ENCODE assay signal across 38 cellular contexts in the genomic region with DNA sequence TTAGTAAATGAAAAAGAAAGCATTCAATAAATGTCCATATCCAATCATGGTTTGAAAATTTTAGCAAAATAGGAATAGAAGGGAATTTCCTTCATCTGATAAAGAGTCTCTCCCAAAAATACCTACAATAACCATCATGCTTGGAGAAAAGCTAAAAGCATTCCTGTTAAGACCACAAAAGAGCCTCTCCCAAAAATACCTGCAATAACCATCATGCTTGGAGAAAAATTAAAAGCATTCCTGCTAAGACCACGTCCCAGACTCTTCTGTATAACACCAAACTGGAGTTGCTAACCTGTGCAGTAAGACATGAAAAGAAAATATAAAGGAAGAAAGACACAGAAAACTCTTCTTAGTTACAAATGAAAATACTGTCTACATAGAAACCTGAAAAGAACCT.
"Had no signal": no experiment of that assay in that cellular context is flagged by ENCODE, and none has a peak within 500 bp of the region (broad histone marks: within the 10 kb centered on the region; RNA-seq: fewer than 3 reads in every experiment).

No MANE protein-coding gene starts in this region.

- H3K4me3 ChIP-seq: adrenal gland, ascending aorta, body of pancreas, breast epithelium, cardiac muscle cell had no signal

- H3K27me3 Mint-ChIP-seq: activated naive CD4-positive, alpha-beta T cell treated with anti-CD3 and anti-CD28 coated beads, Interleukin-2, amount 50 U/mL, for 24 hours; brain had no signal

- H3K27me3 ChIP-seq: adrenal gland, ascending aorta, body of pancreas, brain microvascular endothelial cell, breast epithelium, cardiac muscle cell had no signal

- H3K36me3 Mint-ChIP-seq: activated naive CD4-positive, alpha-beta T cell treated with anti-CD3 and anti-CD28 coated beads, Interleukin-2, amount 10 ng/mL, durations not matched to agents 7 days and 5 days had no signal

- H3K36me3 ChIP-seq: adrenal gland, ascending aorta, brain microvascular endothelial cell, breast epithelium, cardiac muscle cell had no signal

- H3K27ac ChIP-seq: adrenal gland, ascending aorta, body of pancreas, brain microvascular endothelial cell, breast epithelium, cardiac muscle cell had no signal

- H3K4me3 Mint-ChIP-seq: activated naive CD4-positive, alpha-beta T cell treated with anti-CD3 and anti-CD28 coated beads for 36 hours; activated naive CD4-positive, alpha-beta T cell treated with anti-CD3 and anti-CD28 coated beads, Interleukin-2, amount 10 ng/mL, durations not matched to agents 7 days and 5 days; activated naive CD4-positive, alpha-beta T cell treated with anti-CD3 and anti-CD28 coated beads, Interleukin-2, amount 50 U/mL, for 24 hours; activated naive CD8-positive, alpha-beta T cell; activated naive CD8-positive, alpha-beta T cell treated with anti-CD3 and anti-CD28 coated beads for 36 hours; activated naive CD8-positive, alpha-beta T cell treated with anti-CD3 and anti-CD28 coated beads, Interleukin-2, amount 10 ng/mL, durations not matched to agents 7 days and 5 days; activated naive CD8-positive, alpha-beta T cell treated with anti-CD3 and anti-CD28 coated beads, Interleukin-2, amount 50 U/mL, for 24 hours; activated T-cell treated with anti-CD3 and anti-CD28 coated beads, Interleukin-2, amount 50 U/mL, for 24 hours; activated T-cell treated with anti-CD3 and anti-CD28 coated beads, Interleukin-2, amount 50 U/mL, for 4 hours; activated T-cell treated with anti-CD3 and anti-CD28 coated beads, Interleukin-2, amount 50 U/mL, for 72 hours; activated T-helper 1 cell treated with anti-CD3 and anti-CD28 coated beads, Interleukin-12 subunit alpha, Interleukin-12 subunit beta, Interleukin-2, Interleukin-4 antibody, amounts not matched to agents 30 ng/mL and 10 ng/mL and 1 ng/mL, durations not matched to agents 14 hours and 24 hours and 36 hours; activated T-helper 17 cell treated with anti-CD3 and anti-CD28 coated beads, Interleukin-2, amount 50 U/mL, for 72 hours; brain; central memory CD8-positive, alpha-beta T cell had no signal

- H3K4me1 ChIP-seq: adrenal gland, ascending aorta, body of pancreas, breast epithelium had no signal

- H3K27ac Mint-ChIP-seq: activated naive CD4-positive, alpha-beta T cell treated with anti-CD3 and anti-CD28 coated beads for 36 hours; activated naive CD4-positive, alpha-beta T cell treated with anti-CD3 and anti-CD28 coated beads, Interleukin-2, amount 10 ng/mL, durations not matched to agents 7 days and 5 days; activated naive CD4-positive, alpha-beta T cell treated with anti-CD3 and anti-CD28 coated beads, Interleukin-2, amount 50 U/mL, for 24 hours; activated naive CD4-positive, alpha-beta T cell treated with anti-CD3 and anti-CD28 coated beads, Interleukin-2, amount 50 U/mL, for 72 hours; activated naive CD8-positive, alpha-beta T cell; activated naive CD8-positive, alpha-beta T cell treated with anti-CD3 and anti-CD28 coated beads for 36 hours; activated naive CD8-positive, alpha-beta T cell treated with anti-CD3 and anti-CD28 coated beads, Interleukin-2, amount 10 ng/mL, durations not matched to agents 7 days and 5 days; activated naive CD8-positive, alpha-beta T cell treated with anti-CD3 and anti-CD28 coated beads, Interleukin-2, amount 50 U/mL, for 24 hours; activated T-cell treated with anti-CD3 and anti-CD28 coated beads, Interleukin-2, amount 50 U/mL, for 24 hours; activated T-cell treated with anti-CD3 and anti-CD28 coated beads, Interleukin-2, amount 50 U/mL, for 72 hours; activated T-helper 1 cell treated with anti-CD3 and anti-CD28 coated beads, Interleukin-12 subunit alpha, Interleukin-12 subunit beta, Interleukin-2, Interleukin-4 antibody, amounts not matched to agents 30 ng/mL and 10 ng/mL and 1 ng/mL, durations not matched to agents 14 hours and 24 hours and 36 hours; activated T-helper 17 cell treated with anti-CD3 and anti-CD28 coated beads, Interleukin-2, amount 50 U/mL, for 72 hours; activated T-helper 2 cell treated with anti-CD3 and anti-CD28 coated beads, Interferon-gamma antibody, Interleukin-2, Interleukin-4, amounts not matched to agents 10 μg/mL and 5 μg/mL and 100 μg/mL, durations not matched to agents 14 hours and 24 hours and 36 hours; brain had no signal

- ATAC-seq: activated naive CD4-positive, alpha-beta T cell treated with anti-CD3 and anti-CD28 coated beads, Interleukin-2, amount 50 U/mL, for 72 hours; activated naive CD8-positive, alpha-beta T cell treated with anti-CD3 and anti-CD28 coated beads, Interleukin-2, amount 50 U/mL, for 24 hours; activated T-cell treated with anti-CD3 and anti-CD28 coated beads, Interleukin-2, amount 50 U/mL, for 4 hours; activated T-cell treated with anti-CD3 and anti-CD28 coated beads, Interleukin-2, amount 50 U/mL, for 72 hours; activated T-helper 17 cell treated with anti-CD3 and anti-CD28 coated beads, Interleukin-2, amount 50 U/mL, for 72 hours; body of pancreas had no signal

- DNase-seq: activated effector memory CD4-positive, alpha-beta T cell treated with anti-CD3 and anti-CD28 coated beads, Interleukin-2, amount 50 U/mL, for 16 hours; activated effector memory CD4-positive, alpha-beta T cell treated with Interleukin-2 at 50 U/mL for 16 hours; activated gamma-delta T cell; activated gamma-delta T cell treated with Interleukin-2 at 50 U/mL for 16 hours; activated naive CD4-positive, alpha-beta T cell; activated naive CD4-positive, alpha-beta T cell treated with anti-CD3 and anti-CD28 coated beads for 36 hours; activated naive CD4-positive, alpha-beta T cell treated with anti-CD3 and anti-CD28 coated beads, Interleukin-2, amount 10 ng/mL, durations not matched to agents 7 days and 5 days; activated naive CD4-positive, alpha-beta T cell treated with anti-CD3 and anti-CD28 coated beads, Interleukin-2, amount 50 U/mL, for 16 hours; activated naive CD4-positive, alpha-beta T cell treated with Interleukin-2 at 50 U/mL for 16 hours; activated naive CD8-positive, alpha-beta T cell treated with anti-CD3 and anti-CD28 coated beads for 36 hours; activated naive CD8-positive, alpha-beta T cell treated with anti-CD3 and anti-CD28 coated beads, Interleukin-2, amount 10 ng/mL, durations not matched to agents 7 days and 5 days; activated naive CD8-positive, alpha-beta T cell treated with anti-CD3 and anti-CD28 coated beads, Interleukin-2, amount 50 U/mL, for 24 hours; activated T-cell treated with anti-CD3 and anti-CD28 coated beads, Interleukin-2, amount 50 U/mL, for 1 hour; activated T-cell treated with anti-CD3 and anti-CD28 coated beads, Interleukin-2, amount 50 U/mL, for 24 hours; activated T-cell treated with anti-CD3 and anti-CD28 coated beads, Interleukin-2, amount 50 U/mL, for 4 hours; activated T-cell treated with anti-CD3 and anti-CD28 coated beads, Interleukin-2, amount 50 U/mL, for 48 hours; activated T-cell treated with anti-CD3 and anti-CD28 coated beads, Interleukin-2, amount 50 U/mL, for 72 hours; amniotic stem cell; amygdala; anterior cingulate cortex; body of pancreas; brain microvascular endothelial cell; caudate nucleus; central memory CD4-positive, alpha-beta T cell; cerebellar nuclear complex had no signal

- H3K4me1 Mint-ChIP-seq: activated naive CD8-positive, alpha-beta T cell treated with anti-CD3 and anti-CD28 coated beads, Interleukin-2, amount 10 ng/mL, durations not matched to agents 7 days and 5 days; brain had no signal

- FAIRE-seq: bronchial epithelial cell had no signal
